ENCODE assay signal across 8 cellular contexts in genomic region chr1:169485427-169486280, GRCh38. TPM values are rescaled to one million over a fixed set of nuclear protein-coding genes. Genes with fewer than 3 reads are reported as not detected.
DNase-seq lines count a peak whose midpoint lies in the region; ATAC-seq and TF ChIP-seq lines count a peak whose summit lies in the region.

A gene with protein sequence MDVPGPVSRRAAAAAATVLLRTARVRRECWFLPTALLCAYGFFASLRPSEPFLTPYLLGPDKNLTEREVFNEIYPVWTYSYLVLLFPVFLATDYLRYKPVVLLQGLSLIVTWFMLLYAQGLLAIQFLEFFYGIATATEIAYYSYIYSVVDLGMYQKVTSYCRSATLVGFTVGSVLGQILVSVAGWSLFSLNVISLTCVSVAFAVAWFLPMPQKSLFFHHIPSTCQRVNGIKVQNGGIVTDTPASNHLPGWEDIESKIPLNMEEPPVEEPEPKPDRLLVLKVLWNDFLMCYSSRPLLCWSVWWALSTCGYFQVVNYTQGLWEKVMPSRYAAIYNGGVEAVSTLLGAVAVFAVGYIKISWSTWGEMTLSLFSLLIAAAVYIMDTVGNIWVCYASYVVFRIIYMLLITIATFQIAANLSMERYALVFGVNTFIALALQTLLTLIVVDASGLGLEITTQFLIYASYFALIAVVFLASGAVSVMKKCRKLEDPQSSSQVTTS (minus strand): TSS chr1:169485944. CDS start chr1:169485766, 178 bp downstream.

- peak; percentile 27 for TF ChIP-seq CTCF in epithelial cell of proximal tubule (conservative IDR thresholded peaks at IDR 0.05; ENCODE audit: low read depth, low read length)

- peak within 1 kb of the TSS; percentile 71 for H3K4me3 ChIP-seq in epithelial cell of proximal tubule (ENCODE audit: low read depth, low read length)

- DNase-seq in DMS53 (lab: John Stamatoyannopoulos, UW) = peak; percentile 100
- peak; percentile 71 for DNase-seq in OCI-M2 (lab: John Stamatoyannopoulos, UW; ENCODE audit: unreplicated experiment)
- peak; percentile 88 for DNase-seq in activated T-cell treated with anti-CD3 and anti-CD28 coated beads, Interleukin-2, amount 50 U/mL, for 1 hour
- DNase-seq in epithelial cell of proximal tubule (ENCODE audit: low read depth) = peak; percentile 85
- peak; percentile 100 for DNase-seq in mucosa of gallbladder (ENCODE audit: low spot score)
- peak; percentile 81 to 91 for DNase-seq in stimulated activated CD8-positive, alpha-beta memory T cell treated with anti-CD3 and anti-CD28 coated beads, Interleukin-4, amount 100 ng/mL, for 4 hours (ENCODE audit: low read depth in 2 of 2, low spot score in 1 of 2)

- TF ChIP-seq RAD21 in Ishikawa (IDR thresholded peaks at IDR 0.05; ENCODE audit: low read depth) = peak; percentile 27; the same call in 1 of the 2 replicates

- peak; percentile 99 for ATAC-seq in GM21576 (IDR thresholded peaks at IDR 0.05; ENCODE audit: unreplicated experiment)

- peak; percentile 48; the same call in 1 of the 2 replicates for TF ChIP-seq EP300 in Ishikawa (IDR thresholded peaks at IDR 0.05; ENCODE audit: borderline replicate concordance)

TF ChIP-seq in Ishikawa, 13 proteins besides CTCF, POLR2A, EP300 and RAD21:
- TF ChIP-seq, protein P1, sequence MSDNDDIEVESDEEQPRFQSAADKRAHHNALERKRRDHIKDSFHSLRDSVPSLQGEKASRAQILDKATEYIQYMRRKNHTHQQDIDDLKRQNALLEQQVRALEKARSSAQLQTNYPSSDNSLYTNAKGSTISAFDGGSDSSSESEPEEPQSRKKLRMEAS (IDR thresholded peaks at IDR 0.05) = peak; percentile 95
- TF ChIP-seq CREB1 (IDR thresholded peaks at IDR 0.05; ENCODE audit: low read depth) (peak; percentile 48; the same call in 1 of the 2 replicates), TCF12 (IDR thresholded peaks at IDR 0.05; ENCODE audit: low read depth) (no peak; the same call in 1 of the 2 replicates), TAF1 (IDR thresholded peaks at IDR 0.05; ENCODE audit: low read depth) (peak; percentile 36; the same call in 1 of the 2 replicates), YY1 (IDR thresholded peaks at IDR 0.05; ENCODE audit: low read depth) (peak; percentile 11; the same call in 1 of the 2 replicates), TEAD4 (IDR thresholded peaks at IDR 0.05) (0 out of 2 replicates have a peak, but pooled peaks have one; percentile 47), CEBPB (IDR thresholded peaks at IDR 0.05) (no peak), FOXM1 (IDR thresholded peaks at IDR 0.05; ENCODE audit: borderline replicate concordance, low read depth) (no peak), ZBTB7A (IDR thresholded peaks at IDR 0.05; ENCODE audit: low read depth) (peak; percentile 29; the same call in 1 of the 2 replicates), EGR1 (IDR thresholded peaks at IDR 0.05) (no peak), NFIC (IDR thresholded peaks at IDR 0.05) (peak; percentile 80)
- TF ChIP-seq, protein P2, sequence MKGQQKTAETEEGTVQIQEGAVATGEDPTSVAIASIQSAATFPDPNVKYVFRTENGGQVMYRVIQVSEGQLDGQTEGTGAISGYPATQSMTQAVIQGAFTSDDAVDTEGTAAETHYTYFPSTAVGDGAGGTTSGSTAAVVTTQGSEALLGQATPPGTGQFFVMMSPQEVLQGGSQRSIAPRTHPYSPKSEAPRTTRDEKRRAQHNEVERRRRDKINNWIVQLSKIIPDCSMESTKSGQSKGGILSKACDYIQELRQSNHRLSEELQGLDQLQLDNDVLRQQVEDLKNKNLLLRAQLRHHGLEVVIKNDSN (IDR thresholded peaks at IDR 0.05) = peak; percentile 65
- TF ChIP-seq, protein P3, sequence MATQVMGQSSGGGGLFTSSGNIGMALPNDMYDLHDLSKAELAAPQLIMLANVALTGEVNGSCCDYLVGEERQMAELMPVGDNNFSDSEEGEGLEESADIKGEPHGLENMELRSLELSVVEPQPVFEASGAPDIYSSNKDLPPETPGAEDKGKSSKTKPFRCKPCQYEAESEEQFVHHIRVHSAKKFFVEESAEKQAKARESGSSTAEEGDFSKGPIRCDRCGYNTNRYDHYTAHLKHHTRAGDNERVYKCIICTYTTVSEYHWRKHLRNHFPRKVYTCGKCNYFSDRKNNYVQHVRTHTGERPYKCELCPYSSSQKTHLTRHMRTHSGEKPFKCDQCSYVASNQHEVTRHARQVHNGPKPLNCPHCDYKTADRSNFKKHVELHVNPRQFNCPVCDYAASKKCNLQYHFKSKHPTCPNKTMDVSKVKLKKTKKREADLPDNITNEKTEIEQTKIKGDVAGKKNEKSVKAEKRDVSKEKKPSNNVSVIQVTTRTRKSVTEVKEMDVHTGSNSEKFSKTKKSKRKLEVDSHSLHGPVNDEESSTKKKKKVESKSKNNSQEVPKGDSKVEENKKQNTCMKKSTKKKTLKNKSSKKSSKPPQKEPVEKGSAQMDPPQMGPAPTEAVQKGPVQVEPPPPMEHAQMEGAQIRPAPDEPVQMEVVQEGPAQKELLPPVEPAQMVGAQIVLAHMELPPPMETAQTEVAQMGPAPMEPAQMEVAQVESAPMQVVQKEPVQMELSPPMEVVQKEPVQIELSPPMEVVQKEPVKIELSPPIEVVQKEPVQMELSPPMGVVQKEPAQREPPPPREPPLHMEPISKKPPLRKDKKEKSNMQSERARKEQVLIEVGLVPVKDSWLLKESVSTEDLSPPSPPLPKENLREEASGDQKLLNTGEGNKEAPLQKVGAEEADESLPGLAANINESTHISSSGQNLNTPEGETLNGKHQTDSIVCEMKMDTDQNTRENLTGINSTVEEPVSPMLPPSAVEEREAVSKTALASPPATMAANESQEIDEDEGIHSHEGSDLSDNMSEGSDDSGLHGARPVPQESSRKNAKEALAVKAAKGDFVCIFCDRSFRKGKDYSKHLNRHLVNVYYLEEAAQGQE (IDR thresholded peaks at IDR 0.05; ENCODE audit: low read depth) = no peak
TF ChIP-seq in Ishikawa: peak in this region for 8.

RNA-seq across cellular contexts. Expression of the gene that starts here (rescaled TPM):
- total RNA-seq in epithelial cell of proximal tubule (12.3 and 20.3 TPM in 2 replicates), mucosa of gallbladder (29.0 TPM)

Comparison
In these comparisons a context has a peak if more than half of its experiments do, and no peak if none do; other contexts are left out.
1. Peak in every context shown above with its lines: DNase-seq, ATAC-seq and H3K4me3 ChIP-seq.